Comparison of ENCODE assay signal across 8 cellular contexts in genomic region chr1:84995484-84996334, GRCh38. TPM values are rescaled to one million over a fixed set of nuclear protein-coding genes. Genes with fewer than 3 reads are reported as not detected.
DNase-seq lines count a peak whose midpoint lies in the region; ATAC-seq and TF ChIP-seq lines count a peak whose summit lies in the region.

No MANE protein-coding gene starts in this region.

- no peaks in the 10 kb centered on the region for H3K36me3 Mint-ChIP-seq in CD4-positive, CD25-positive, alpha-beta regulatory T cell
- peaks cover 5% of the 10 kb centered on the region for H3K36me3 Mint-ChIP-seq in activated CD8-positive, alpha-beta T cell treated with anti-CD3 and anti-CD28 coated beads, Interleukin-2, amount 10 ng/mL, durations not matched to agents 7 days and 5 days (ENCODE audit: low read depth)

- H3K4me3 Mint-ChIP-seq in CD4-positive, CD25-positive, alpha-beta regulatory T cell = peak overlapping the region; percentile 48 to 84 (median 59)
- H3K4me3 Mint-ChIP-seq in activated CD8-positive, alpha-beta T cell treated with anti-CD3 and anti-CD28 coated beads, Interleukin-2, amount 10 ng/mL, durations not matched to agents 7 days and 5 days = peak overlapping the region; percentile 84

- H3K9me3 Mint-ChIP-seq in CD4-positive, CD25-positive, alpha-beta regulatory T cell = peaks cover 0 to 2% (median 0%) of the 10 kb centered on the region in 7 donors
- H3K9me3 Mint-ChIP-seq in activated CD8-positive, alpha-beta T cell treated with anti-CD3 and anti-CD28 coated beads, Interleukin-2, amount 10 ng/mL, durations not matched to agents 7 days and 5 days (ENCODE audit: insufficient read depth) = no peaks in the 10 kb centered on the region

- TF ChIP-seq POLR2A in GM19099 (IDR thresholded peaks at IDR 0.05; ENCODE audit: extremely low read depth, insufficient read length, low read depth) = peak; percentile 35
- TF ChIP-seq POLR2A in erythroblast (IDR thresholded peaks at IDR 0.05; ENCODE audit: low read length) = no peak
- no peak for TF ChIP-seq POLR2A in lower leg skin (IDR thresholded peaks at IDR 0.05)

- WGBS in lower leg skin, 2 donors = 77 to 83% methylated on average over 10 of the region's 10 CpGs

- TF ChIP-seq CTCF in upper lobe of right lung (IDR thresholded peaks at IDR 0.05) = no peak
- TF ChIP-seq CTCF in lower leg skin (IDR thresholded peaks at IDR 0.05) = no peak

- H3K27ac Mint-ChIP-seq in CD4-positive, CD25-positive, alpha-beta regulatory T cell = no peak overlapping the region
- H3K27ac Mint-ChIP-seq in activated CD8-positive, alpha-beta T cell treated with anti-CD3 and anti-CD28 coated beads, Interleukin-2, amount 10 ng/mL, durations not matched to agents 7 days and 5 days = peak overlapping the region; percentile 52

- peaks cover 64% of the 10 kb centered on the region for H3K27me3 Mint-ChIP-seq in CD4-positive, CD25-positive, alpha-beta regulatory T cell
- peaks cover 25% of the 10 kb centered on the region for H3K27me3 Mint-ChIP-seq in activated CD8-positive, alpha-beta T cell treated with anti-CD3 and anti-CD28 coated beads, Interleukin-2, amount 10 ng/mL, durations not matched to agents 7 days and 5 days (ENCODE audit: low read depth)

- peaks cover 18% of the 10 kb centered on the region for H3K4me1 ChIP-seq in CD4-positive, CD25-positive, alpha-beta regulatory T cell (ENCODE audit: control insufficient read depth, insufficient read depth, low read length, poor library complexity, severe bottlenecking)
- peaks cover 15% of the 10 kb centered on the region for H3K4me1 ChIP-seq in upper lobe of right lung

- POLR2A ChIA-PET in activated CD8-positive, alpha-beta T cell treated with anti-CD3 and anti-CD28 coated beads, Interleukin-2, amount 10 ng/mL, durations not matched to agents 7 days and 5 days (lab: Charles Lee) = interaction anchor here (0.8 to 2.1 kb wide), 3 partner anchors 23 to 281 kb away, joined by 3 to 4 read pairs (median 4); partner anchors contain the start of gene BCL10

- no peak overlapping the region for H3K27ac ChIP-seq in CD4-positive, CD25-positive, alpha-beta regulatory T cell (ENCODE audit: insufficient read depth, low read length, poor library complexity, severe bottlenecking)
- no peak overlapping the region for H3K27ac ChIP-seq in upper lobe of right lung

- no peak for DNase-seq in CD4-positive, CD25-positive, alpha-beta regulatory T cell
- no peak for DNase-seq in activated CD8-positive, alpha-beta T cell treated with anti-CD3 and anti-CD28 coated beads, Interleukin-2, amount 10 ng/mL, durations not matched to agents 7 days and 5 days
- DNase-seq in upper lobe of right lung (no peak), erythroblast (lab: John Stamatoyannopoulos, UW) (no peak), lower leg skin (ENCODE audit: low spot score in 2 of 2) (no peak), COR-L47 (lab: John Stamatoyannopoulos, UW) (no peak)

- H3K4me3 ChIP-seq in CD4-positive, CD25-positive, alpha-beta regulatory T cell (ENCODE audit: low read depth, low read length) = peak overlapping the region; percentile 7
- H3K4me3 ChIP-seq in upper lobe of right lung = peak overlapping the region; percentile 65
- no peak overlapping the region for H3K4me3 ChIP-seq in lower leg skin (ENCODE audit: low read depth, poor library complexity, severe bottlenecking)

- H3K4me1 Mint-ChIP-seq in CD4-positive, CD25-positive, alpha-beta regulatory T cell = peaks cover 0 to 18% (median 13%) of the 10 kb centered on the region in 4 donors
- peaks cover 54% of the 10 kb centered on the region for H3K4me1 Mint-ChIP-seq in activated CD8-positive, alpha-beta T cell treated with anti-CD3 and anti-CD28 coated beads, Interleukin-2, amount 10 ng/mL, durations not matched to agents 7 days and 5 days (ENCODE audit: low read depth)

- peaks cover 22% of the 10 kb centered on the region for H3K27me3 ChIP-seq in CD4-positive, CD25-positive, alpha-beta regulatory T cell (ENCODE audit: control insufficient read depth, insufficient read depth, low read length)
- peaks cover 11% of the 10 kb centered on the region for H3K27me3 ChIP-seq in upper lobe of right lung

- intact Hi-C loops in upper lobe of right lung (cut with DNase I) (no loop called here), lower leg skin (cut with DNase I; ENCODE audit: low total_unique reads) (no loop called here)

- CTCF ChIA-PET in activated CD8-positive, alpha-beta T cell treated with anti-CD3 and anti-CD28 coated beads, Interleukin-2, amount 10 ng/mL, durations not matched to agents 7 days and 5 days (lab: Charles Lee) = interaction anchor here (1.0 to 3.7 kb wide), 8 partner anchors 20 to 259 kb away, joined by 3 to 27 read pairs (median 4); no protein-coding TSS in a partner anchor

- H3K36me3 ChIP-seq in CD4-positive, CD25-positive, alpha-beta regulatory T cell (ENCODE audit: control insufficient read depth, insufficient read depth, low read length) = no peaks in the 10 kb centered on the region
- H3K36me3 ChIP-seq in upper lobe of right lung = no peaks in the 10 kb centered on the region

- no peaks in the 10 kb centered on the region for H3K9me3 ChIP-seq in CD4-positive, CD25-positive, alpha-beta regulatory T cell (ENCODE audit: control insufficient read depth in 2 of 2, low read length in 2 of 2)
- no peaks in the 10 kb centered on the region for H3K9me3 ChIP-seq in upper lobe of right lung

- no peak for ATAC-seq in CD4-positive, CD25-positive, alpha-beta regulatory T cell (ENCODE audit: low read depth in 2 of 2)
- peak; percentile 45 for ATAC-seq in HG03066 (IDR thresholded peaks at IDR 0.05; ENCODE audit: low read depth, unreplicated experiment)
- ATAC-seq in activated CD8-positive, alpha-beta T cell treated with anti-CD3 and anti-CD28 coated beads, Interleukin-2, amount 10 ng/mL, durations not matched to agents 7 days and 5 days = no peak
- no peak for ATAC-seq in upper lobe of right lung

RNA-seq across cellular contexts. Expression of gene MCOLN2, which starts 1.2 kb away (rescaled TPM):
- 6.4 TPM for total RNA-seq in CD4-positive, CD25-positive, alpha-beta regulatory T cell
- under 1 TPM in 3 of 4 donors, not detected in 1; 0.47 to 0.69 (median 0.60) TPM for polyA plus RNA-seq in CD4-positive, CD25-positive, alpha-beta regulatory T cell
- total RNA-seq in activated CD8-positive, alpha-beta T cell treated with anti-CD3 and anti-CD28 coated beads, Interleukin-2, amount 10 ng/mL, durations not matched to agents 7 days and 5 days = 10 to 100 TPM; 11.4 to 12.9 TPM
- 10.1 TPM for total RNA-seq in upper lobe of right lung
- 1 to 10 TPM in 3 of 4 donors, under 1 TPM in 1; 0.44 to 1.9 (median 1.5) TPM for total RNA-seq in lower leg skin

RNA-seq across cellular contexts. Expression of gene MCOLN3, which starts 52.6 kb away (rescaled TPM):
- not detected for total RNA-seq in CD4-positive, CD25-positive, alpha-beta regulatory T cell
- under 1 TPM in 1 of 4 donors, not detected in 3; 0.15 TPM for polyA plus RNA-seq in CD4-positive, CD25-positive, alpha-beta regulatory T cell
- total RNA-seq in activated CD8-positive, alpha-beta T cell treated with anti-CD3 and anti-CD28 coated beads, Interleukin-2, amount 10 ng/mL, durations not matched to agents 7 days and 5 days = 1 to 10 TPM; 1.6 TPM
- total RNA-seq in upper lobe of right lung (14.0 TPM), lower leg skin (1 to 10 TPM; 1.1 to 5.0 (median 3.7) TPM)
